Comparison of ENCODE assay signal across 9 cellular contexts in genomic region chr2:104851236-104852160, GRCh38. TPM values are rescaled to one million over a fixed set of nuclear protein-coding genes. Genes with fewer than 3 reads are reported as not detected.
DNase-seq lines count a peak whose midpoint lies in the region; ATAC-seq and TF ChIP-seq lines count a peak whose summit lies in the region.
"Had no signal": no experiment of that assay in that cellular context is flagged by ENCODE, and none has a peak within 500 bp of the region (broad histone marks: within the 10 kb centered on the region; RNA-seq: fewer than 3 reads in every experiment).

No MANE protein-coding gene starts in this region.

- ATAC-seq in CD8-positive, alpha-beta T cell, result no peak
- no peak for ATAC-seq in aorta (ENCODE audit: low FRiP score)
- ATAC-seq in GM21526 (IDR thresholded peaks at IDR 0.05; ENCODE audit: low FRiP score, unreplicated experiment), result no peak

- H3K9me3 Mint-ChIP-seq in CD8-positive, alpha-beta T cell, result no peaks in the 10 kb centered on the region
- H3K9me3 Mint-ChIP-seq in chondrocyte (ENCODE audit: low read depth) (no peaks in the 10 kb centered on the region), nephron progenitor cell (peaks cover 4% of the 10 kb centered on the region)

- no peaks in the 10 kb centered on the region for H3F3A ChIP-seq in MM.1S (ENCODE audit: insufficient read depth, low read length)

- no peak overlapping the region for H3K9ac ChIP-seq in MM.1S (ENCODE audit: low read length)

- H3K27me3 ChIP-seq in CD8-positive, alpha-beta T cell (ENCODE audit: insufficient read depth, low read length), result peaks cover 37% of the 10 kb centered on the region
- peaks cover 16% of the 10 kb centered on the region for H3K27me3 ChIP-seq in MM.1S (replicated peaks; ENCODE audit: insufficient read depth, low read length)
- no peaks in the 10 kb centered on the region for H3K27me3 ChIP-seq in aorta (ENCODE audit: control insufficient read depth in 1 of 2, insufficient read depth in 2 of 2, low read length in 1 of 2)

- H3K4me3 Mint-ChIP-seq in CD8-positive, alpha-beta T cell, result peak overlapping the region; percentile 82
- H3K4me3 Mint-ChIP-seq in chondrocyte (ENCODE audit: unreplicated experiment) (peak overlapping the region; percentile 95), nephron progenitor cell (peak overlapping the region; percentile 86)

- CTCF ChIA-PET in CD8-positive, alpha-beta T cell (lab: Charles Lee), result no interaction called here
- CTCF ChIA-PET in GM10248 (lab: Yijun Ruan, JAX), result interaction anchor here (0.9 to 4.1 kb wide), 6 partner anchors 9 to 891 kb away, joined by 3 to 33 read pairs (median 24); no protein-coding TSS in a partner anchor

- no peak overlapping the region for H3K27ac ChIP-seq in CD8-positive, alpha-beta T cell (ENCODE audit: low read depth, low read length)
- H3K27ac ChIP-seq in MM.1S (ENCODE audit: low read length), result no peak overlapping the region
- H3K27ac ChIP-seq in aorta (ENCODE audit: low read depth in 1 of 2, low read length in 2 of 2), result no peak overlapping the region

- peaks cover 73% of the 10 kb centered on the region for H3K27me3 Mint-ChIP-seq in CD8-positive, alpha-beta T cell (ENCODE audit: low read depth)
- H3K27me3 Mint-ChIP-seq in chondrocyte (ENCODE audit: low read depth), result peaks cover 19% of the 10 kb centered on the region
- H3K27me3 Mint-ChIP-seq in nephron progenitor cell (ENCODE audit: low read depth, poor library complexity), result peaks cover 88% of the 10 kb centered on the region

- H3K79me2 ChIP-seq in MM.1S (ENCODE audit: low read length), result no peaks in the 10 kb centered on the region

- peak overlapping the region; percentile 91 for H3K4me2 ChIP-seq in MM.1S (ENCODE audit: low read depth, low read length)

- intact Hi-C loops in CD8-positive, alpha-beta T cell (cut with DNase I, micrococcal nuclease), result loop anchor here in 1 of 2 experiments (10.0 kb wide), 1 partner anchor 183 kb away; the partner anchor contains the start of gene MRPS9
- intact Hi-C loops in aorta (cut with DNase I), result no loop called here

- H4K20me1 ChIP-seq in MM.1S (ENCODE audit: insufficient read depth, low read length), result no peaks in the 10 kb centered on the region

- WGBS in aorta, 2 donors, result 25 to 34% methylated on average over 32 of the region's 32 CpGs

- 0 out of 2 replicates have a peak overlapping the region, but pooled peaks have one; percentile 36 for H2AFZ ChIP-seq in MM.1S (ENCODE audit: low read length)

- no peak for TF ChIP-seq CTCF in CD8-positive, alpha-beta T cell (IDR thresholded peaks at IDR 0.05)
- TF ChIP-seq CTCF in MM.1S (IDR thresholded peaks at IDR 0.05; ENCODE audit: low read length), result no peak
- no peak for TF ChIP-seq CTCF in chondrocyte (IDR thresholded peaks at IDR 0.05)
- no peak for TF ChIP-seq CTCF in nephron progenitor cell (IDR thresholded peaks at IDR 0.05)
- TF ChIP-seq CTCF in GM10248 (IDR thresholded peaks at IDR 0.05; ENCODE audit: control extremely low read depth, extremely low read depth, low read depth, missing control alignments), result no peak

- H3K36me3 ChIP-seq in CD8-positive, alpha-beta T cell (ENCODE audit: insufficient read depth, low read length), result no peaks in the 10 kb centered on the region
- H3K36me3 ChIP-seq in MM.1S (replicated peaks; ENCODE audit: insufficient read depth, low read length) (no peaks in the 10 kb centered on the region), aorta (ENCODE audit: control insufficient read depth in 1 of 2, insufficient read depth in 2 of 2, low read length in 1 of 2) (no peaks in the 10 kb centered on the region)

- peaks cover 27% of the 10 kb centered on the region for H3K4me1 ChIP-seq in CD8-positive, alpha-beta T cell (ENCODE audit: insufficient read depth, low read length)
- no peaks in the 10 kb centered on the region for H3K4me1 ChIP-seq in MM.1S (ENCODE audit: low read length)
- no peaks in the 10 kb centered on the region for H3K4me1 ChIP-seq in aorta (ENCODE audit: control insufficient read depth in 1 of 2, insufficient read depth in 2 of 2, low read length in 2 of 2)

- peak overlapping the region; percentile 29 for H3K4me3 ChIP-seq in CD8-positive, alpha-beta T cell (ENCODE audit: low read depth, low read length)
- peak overlapping the region; percentile 72 for H3K4me3 ChIP-seq in MM.1S (ENCODE audit: low read length)
- H3K4me3 ChIP-seq in aorta (ENCODE audit: low read length in 2 of 2), result peak overlapping the region in 1 of 2 donors; percentile 88

- no peaks in the 10 kb centered on the region for H3K36me3 Mint-ChIP-seq in CD8-positive, alpha-beta T cell
- peaks cover 5% of the 10 kb centered on the region for H3K36me3 Mint-ChIP-seq in chondrocyte (ENCODE audit: low read depth)
- H3K36me3 Mint-ChIP-seq in nephron progenitor cell (ENCODE audit: low read depth), result no peaks in the 10 kb centered on the region

- DNase-seq in CD8-positive, alpha-beta T cell, result no peak
- no peak for DNase-seq in MM.1S
- DNase-seq in chondrocyte (ENCODE audit: low spot score), result no peak
- no peak for DNase-seq in nephron progenitor cell
- DNase-seq in NCI-H2081 treated with DMSO at 0.1 percent for 48 hours (lab: John Stamatoyannopoulos, UW), result no peak
- DNase-seq in aorta, result no peak
- DNase-seq in GM10248 (ENCODE audit: extremely low spot score), result no peak

- no peaks in the 10 kb centered on the region for H3K9me3 ChIP-seq in CD8-positive, alpha-beta T cell (ENCODE audit: low read length)
- H3K9me3 ChIP-seq in MM.1S (replicated peaks; ENCODE audit: insufficient read depth, low read length) (no peaks in the 10 kb centered on the region), aorta (ENCODE audit: control insufficient read depth, low read length) (no peaks in the 10 kb centered on the region)

- no peak overlapping the region for H3K27ac Mint-ChIP-seq in CD8-positive, alpha-beta T cell
- H3K27ac Mint-ChIP-seq in chondrocyte (ENCODE audit: unreplicated experiment) (peak overlapping the region; percentile 92), nephron progenitor cell (no peak overlapping the region)

- no peaks in the 10 kb centered on the region for H3K9me2 ChIP-seq in MM.1S (replicated peaks; ENCODE audit: insufficient read depth, low read length)

- peaks cover 35% of the 10 kb centered on the region for H3K4me1 Mint-ChIP-seq in CD8-positive, alpha-beta T cell (ENCODE audit: low read depth)
- H3K4me1 Mint-ChIP-seq in chondrocyte (ENCODE audit: low read depth), result peaks cover 71% of the 10 kb centered on the region
- H3K4me1 Mint-ChIP-seq in nephron progenitor cell, result peaks cover 75% of the 10 kb centered on the region

- POLR2A ChIA-PET in CD8-positive, alpha-beta T cell (lab: Charles Lee), result no interaction called here
- POLR2A ChIA-PET in GM10248 (lab: Yijun Ruan, JAX), result no interaction called here

RNA-seq across cellular contexts. Expression of gene POU3F3, which starts 2.4 kb away (rescaled TPM):
- total RNA-seq in CD8-positive, alpha-beta T cell, result not detected
- 7.2 to 55.0 TPM (median 7.7 TPM) in 3 replicates for total RNA-seq in chondrocyte
- under 1 TPM in 1 of 2 donors, not detected in 1; 0.15 TPM for total RNA-seq in aorta
- under 1 TPM; 0.25 to 0.74 TPM for polyA plus RNA-seq in aorta
- total RNA-seq: mononuclear cell had no signal
